12 cellular contexts compared by ENCODE assay signal in genomic region chr13:50732712-50733111, GRCh38.
DNase-seq lines count a peak whose midpoint lies in the region; ATAC-seq and TF ChIP-seq lines count a peak whose summit lies in the region.
"Had no signal": no experiment of that assay in that cellular context is flagged by ENCODE, and none has a peak within 500 bp of the region (broad histone marks: within the 10 kb centered on the region; RNA-seq: fewer than 3 reads in every experiment).

No MANE protein-coding gene starts in this region.

- H3K36me3 ChIP-seq in DND-41 (ENCODE audit: insufficient read depth, low read length) (no peaks in the 10 kb centered on the region), brain microvascular endothelial cell (replicated peaks) (no peaks in the 10 kb centered on the region), left lung (no peaks in the 10 kb centered on the region), suprapubic skin (no peaks in the 10 kb centered on the region)
- H3K36me3 ChIP-seq in CD8-positive, alpha-beta memory T cell (ENCODE audit: insufficient read depth, low read length): no peaks in the 10 kb centered on the region

- H3K27ac Mint-ChIP-seq in CD8-positive, alpha-beta memory T cell: no peak overlapping the region
- H3K27ac Mint-ChIP-seq: activated naive CD8-positive, alpha-beta T cell treated with anti-CD3 and anti-CD28 coated beads, Interleukin-2, amount 50 U/mL, for 24 hours; H9 had no signal

- peak overlapping the region; percentile 72 for H3K27ac ChIP-seq in DND-41 (ENCODE audit: low read length)
- no peak overlapping the region for H3K27ac ChIP-seq in brain microvascular endothelial cell
- no peak overlapping the region for H3K27ac ChIP-seq in left lung
- H3K27ac ChIP-seq in suprapubic skin: no peak overlapping the region
- H3K27ac ChIP-seq in CD8-positive, alpha-beta memory T cell (ENCODE audit: low read depth, low read length): no peak overlapping the region
- H3K27ac ChIP-seq: psoas muscle had no signal

- H3K9me3 ChIP-seq in DND-41 (ENCODE audit: insufficient read depth, low read length, severe bottlenecking) (peaks cover 2% of the 10 kb centered on the region), left lung (peaks cover 0 to 3% of the 10 kb centered on the region in 2 donors), suprapubic skin (no peaks in the 10 kb centered on the region)
- no peaks in the 10 kb centered on the region for H3K9me3 ChIP-seq in CD8-positive, alpha-beta memory T cell (ENCODE audit: low read length)
- H3K9me3 ChIP-seq: psoas muscle had no signal

- WGBS in suprapubic skin: 52% methylated on average over 3 of the region's 3 CpGs

- no peaks in the 10 kb centered on the region for H4K20me1 ChIP-seq in DND-41 (ENCODE audit: insufficient read depth, low read length)

- peaks cover 5 to 13% (median 10%) of the 10 kb centered on the region in 3 donors for H3K4me1 Mint-ChIP-seq in CD8-positive, alpha-beta memory T cell

- H3K4me3 Mint-ChIP-seq in CD8-positive, alpha-beta memory T cell: no peak overlapping the region
- H3K4me3 Mint-ChIP-seq: activated naive CD8-positive, alpha-beta T cell treated with anti-CD3 and anti-CD28 coated beads, Interleukin-2, amount 50 U/mL, for 24 hours; H9 had no signal

- no peak overlapping the region for H3K4me2 ChIP-seq in DND-41 (ENCODE audit: insufficient read depth, low read length)

- no peaks in the 10 kb centered on the region for H3K79me2 ChIP-seq in DND-41 (ENCODE audit: insufficient read depth, low read length)

- H3K4me3 ChIP-seq in DND-41 (ENCODE audit: low read depth in 1 of 2, low read length in 2 of 2) (no peak overlapping the region), brain microvascular endothelial cell (ENCODE audit: low read depth, low read length) (no peak overlapping the region), left lung (no peak overlapping the region), suprapubic skin (no peak overlapping the region)
- H3K4me3 ChIP-seq in CD8-positive, alpha-beta memory T cell (ENCODE audit: low read length): no peak overlapping the region
- H3K4me3 ChIP-seq: psoas muscle had no signal

- H3K27me3 ChIP-seq in DND-41 (ENCODE audit: insufficient read depth, low read length, poor library complexity) (no peaks in the 10 kb centered on the region), brain microvascular endothelial cell (replicated peaks) (no peaks in the 10 kb centered on the region), left lung (no peaks in the 10 kb centered on the region), suprapubic skin (no peaks in the 10 kb centered on the region)
- no peaks in the 10 kb centered on the region for H3K27me3 ChIP-seq in CD8-positive, alpha-beta memory T cell (ENCODE audit: insufficient read depth, low read length, poor library complexity, severe bottlenecking)

- TF ChIP-seq POLR2A in suprapubic skin (IDR thresholded peaks at IDR 0.05): no peak

- H2AFZ ChIP-seq in DND-41 (ENCODE audit: low read depth, low read length): no peak overlapping the region

- peaks cover 0 to 1% of the 10 kb centered on the region in 2 donors for H3K27me3 Mint-ChIP-seq in CD8-positive, alpha-beta memory T cell

- CTCF ChIA-PET in CD8-positive, alpha-beta memory T cell (lab: Charles Lee): no interaction called here

- no peak for DNase-seq in DND-41
- peak; percentile 78 for DNase-seq in M059J (ENCODE audit: low read depth)
- DNase-seq in brain microvascular endothelial cell: peak; percentile 47
- DNase-seq in left lung: no peak
- no peak for DNase-seq in suprapubic skin (ENCODE audit: low spot score in 2 of 2)
- DNase-seq in CD8-positive, alpha-beta memory T cell: no peak
- no peak for DNase-seq in NCI-H510A treated with DMSO at 0.1 percent for 48 hours (lab: John Stamatoyannopoulos, UW)
- DNase-seq: activated CD8-positive, alpha-beta memory T cell treated with anti-CD3 and anti-CD28 coated beads, Interleukin-2, amount 50 U/mL, for 4 hours; activated naive CD8-positive, alpha-beta T cell treated with anti-CD3 and anti-CD28 coated beads, Interleukin-2, amount 50 U/mL, for 24 hours; H9; NCI-H2029 treated with DMSO at 0.1 percent for 48 hours; psoas muscle had no signal

- ATAC-seq in DND-41 (ENCODE audit: insufficient read depth, low read depth) (peak; percentile 53), left lung (peak; percentile 56)
- ATAC-seq: activated naive CD8-positive, alpha-beta T cell treated with anti-CD3 and anti-CD28 coated beads, Interleukin-2, amount 50 U/mL, for 24 hours; psoas muscle had no signal

- H3K9ac ChIP-seq in DND-41 (ENCODE audit: low read depth, low read length): no peak overlapping the region

- POLR2A ChIA-PET in CD8-positive, alpha-beta memory T cell (lab: Charles Lee): no interaction called here

- H3K4me1 ChIP-seq in DND-41 (ENCODE audit: insufficient read depth, low read length) (peaks cover 53% of the 10 kb centered on the region), left lung (no peaks in the 10 kb centered on the region), suprapubic skin (peaks cover 14% of the 10 kb centered on the region)
- H3K4me1 ChIP-seq in CD8-positive, alpha-beta memory T cell (ENCODE audit: insufficient read depth, low read length): no peaks in the 10 kb centered on the region
- H3K4me1 ChIP-seq: psoas muscle had no signal

- peaks cover 0 to 6% (median 0%) of the 10 kb centered on the region in 3 donors for H3K36me3 Mint-ChIP-seq in CD8-positive, alpha-beta memory T cell

- in situ Hi-C loops in brain microvascular endothelial cell (cut with HindIII; ENCODE audit: low pct_ligation_motif_present, low sequenced_read_pairs): no loop called here

- peaks cover 0 to 13% (median 6%) of the 10 kb centered on the region in 5 donors for H3K9me3 Mint-ChIP-seq in CD8-positive, alpha-beta memory T cell

- TF ChIP-seq CTCF in DND-41 (IDR thresholded peaks at IDR 0.05; ENCODE audit: borderline replicate concordance, extremely low read depth, low read length, poor library complexity, severe bottlenecking): no peak
- TF ChIP-seq CTCF in brain microvascular endothelial cell (IDR thresholded peaks at IDR 0.05; ENCODE audit: low read depth, low read length, missing control alignments): no peak
- TF ChIP-seq CTCF in left lung (IDR thresholded peaks at IDR 0.05): no peak
- TF ChIP-seq CTCF in suprapubic skin (IDR thresholded peaks at IDR 0.05): no peak

- intact Hi-C loops in left lung (cut with DNase I): no loop called here

- no peak for TF ChIP-seq EP300 in suprapubic skin (IDR thresholded peaks at IDR 0.05)

Comparison
In these comparisons a context has a peak if more than half of its experiments do, and no peak if none do; other contexts are left out.
1. DNase-seq: peak in M059J (single experiment) and brain microvascular endothelial cell (single experiment); none in DND-41 (single experiment), left lung (0 of 2), suprapubic skin (0 of 2), CD8-positive, alpha-beta memory T cell (0 of 5) and NCI-H510A treated with DMSO at 0.1 percent for 48 hours (single experiment).